ENCODE assay signal across 1 cellular context in genomic region chr5:172766287-172767104, GRCh38.
TF ChIP-seq lines count a peak whose summit lies in the region.

No MANE protein-coding gene starts in this region.

TF ChIP-seq in HepG2, 621 proteins besides CTCF, POLR2A, EP300 and RAD21 (continued from another document and continues in another):
- no peak for TF ChIP-seq SAFB2 (CRISPR knock-in tag; IDR thresholded peaks at IDR 0.05; ENCODE audit: borderline replicate concordance, low read depth)
- TF ChIP-seq SIX4 (CRISPR knock-in tag; IDR thresholded peaks at IDR 0.05), result peak; percentile 88; the same call in 1 of the 2 replicates
- TF ChIP-seq TERF1 (CRISPR knock-in tag; IDR thresholded peaks at IDR 0.05), result no peak
- no peak for TF ChIP-seq RFX1 (IDR thresholded peaks at IDR 0.05)
- TF ChIP-seq ZNF331 (CRISPR knock-in tag; IDR thresholded peaks at IDR 0.05), result peak; percentile 46; the same call in 1 of the 2 replicates
- TF ChIP-seq PPARG (CRISPR knock-in tag; conservative IDR thresholded peaks at IDR 0.05), result no peak
- TF ChIP-seq CBX2 (IDR thresholded peaks at IDR 0.05; ENCODE audit: low read depth, low read length), result no peak
- TF ChIP-seq CBX2 (CRISPR knock-in tag; IDR thresholded peaks at IDR 0.05; ENCODE audit: low read depth), result no peak
- peak in 1 of 2 experiments; percentile 44; a peak in 1 of 4 replicates for TF ChIP-seq HMGXB4 (CRISPR knock-in tag; IDR thresholded peaks at IDR 0.05; ENCODE audit: borderline replicate concordance in 1 of 2, low read depth in 1 of 2)
- 0 out of 4 replicates have a peak, but pooled peaks of 1 of the 2 experiments have one; percentile 15 for TF ChIP-seq NR2F1 (CRISPR knock-in tag; IDR thresholded peaks at IDR 0.05)
- peak; percentile 40; the same call in 1 of the 2 replicates for TF ChIP-seq HNF4G (IDR thresholded peaks at IDR 0.05; ENCODE audit: borderline replicate concordance, low read depth, low read length)
- TF ChIP-seq HNF4G (CRISPR knock-in tag; IDR thresholded peaks at IDR 0.05; ENCODE audit: borderline replicate concordance, low read depth), result no peak
- no peak for TF ChIP-seq ASH2L (IDR thresholded peaks at IDR 0.05; ENCODE audit: insufficient read length, low read depth, low read length)
- peak; percentile 95 for TF ChIP-seq BCL6 (CRISPR knock-in tag; IDR thresholded peaks at IDR 0.05)
- TF ChIP-seq ZC3H13 (CRISPR knock-in tag; IDR thresholded peaks at IDR 0.05), result peak; percentile 75
- no peak for TF ChIP-seq ZNF589 (CRISPR knock-in tag; conservative IDR thresholded peaks at IDR 0.05)
- no peak for TF ChIP-seq ZNF234 (CRISPR knock-in tag; conservative IDR thresholded peaks at IDR 0.05)
- TF ChIP-seq ZGPAT (CRISPR knock-in tag; IDR thresholded peaks at IDR 0.05), result peak; percentile 50; the same call in 1 of the 2 replicates
- TF ChIP-seq SATB2 (CRISPR knock-in tag; IDR thresholded peaks at IDR 0.05), result no peak
- peak; percentile 55; the same call in 1 of the 2 replicates for TF ChIP-seq HMG20B (CRISPR knock-in tag; conservative IDR thresholded peaks at IDR 0.05)
- TF ChIP-seq RXRB (CRISPR knock-in tag; IDR thresholded peaks at IDR 0.05; ENCODE audit: borderline replicate concordance), result peak; percentile 84
- peak; percentile 38; the same call in 1 of the 2 replicates for TF ChIP-seq DRAP1 (CRISPR knock-in tag; IDR thresholded peaks at IDR 0.05)
- peak; percentile 58; the same call in 1 of the 2 replicates for TF ChIP-seq IKZF5 (CRISPR knock-in tag; IDR thresholded peaks at IDR 0.05)
- no peak for TF ChIP-seq TP53 (CRISPR knock-in tag; conservative IDR thresholded peaks at IDR 0.05)
- no peak for TF ChIP-seq RBM22 (optimal IDR thresholded peaks at IDR 0.05; ENCODE audit: low read length)
- TF ChIP-seq ELK4 (CRISPR knock-in tag; IDR thresholded peaks at IDR 0.05; ENCODE audit: borderline replicate concordance), result no peak
- peak; percentile 54; the same call in 1 of the 2 replicates for TF ChIP-seq MIER3 (CRISPR knock-in tag; IDR thresholded peaks at IDR 0.05; ENCODE audit: borderline replicate concordance)
- peak; percentile 78 for TF ChIP-seq SOX5 (CRISPR knock-in tag; IDR thresholded peaks at IDR 0.05; ENCODE audit: borderline replicate concordance)
- no peak for TF ChIP-seq ZFP90 (CRISPR knock-in tag; IDR thresholded peaks at IDR 0.05; ENCODE audit: borderline replicate concordance)
- TF ChIP-seq TBL1XR1 (IDR thresholded peaks at IDR 0.05; ENCODE audit: borderline replicate concordance, low read length, partially characterized antibody), result peak; percentile 94
- TF ChIP-seq RBM39 (IDR thresholded peaks at IDR 0.05; ENCODE audit: low read depth, low read length, poor library complexity, severe bottlenecking), result no peak
- peak; percentile 2; the same call in 1 of the 2 replicates for TF ChIP-seq STAG1 (CRISPR knock-in tag; IDR thresholded peaks at IDR 0.05)
- TF ChIP-seq TGIF2 (CRISPR knock-in tag; IDR thresholded peaks at IDR 0.05), result peak; percentile 54; the same call in 1 of the 2 replicates
- TF ChIP-seq ATF7 (IDR thresholded peaks at IDR 0.05), result no peak
- peak; percentile 28; the same call in 1 of the 2 replicates for TF ChIP-seq ATF7 (CRISPR knock-in tag; IDR thresholded peaks at IDR 0.05)
- TF ChIP-seq MAFK (conservative IDR thresholded peaks at IDR 0.05 in 1 of 2, IDR thresholded peaks at IDR 0.05 in 1 of 2; ENCODE audit: low read length in 2 of 2), result peak; percentile 54 to 55; a peak in 3 of 4 replicates
- TF ChIP-seq ZSCAN9 (CRISPR knock-in tag; IDR thresholded peaks at IDR 0.05; ENCODE audit: borderline replicate concordance), result peak; percentile 59; the same call in 1 of the 2 replicates
- no peak for TF ChIP-seq ZNF343 (CRISPR knock-in tag; IDR thresholded peaks at IDR 0.05)
- no peak for TF ChIP-seq FOSL1 (CRISPR knock-in tag; IDR thresholded peaks at IDR 0.05; ENCODE audit: borderline replicate concordance)
- no peak for TF ChIP-seq ZNF382 (CRISPR knock-in tag; IDR thresholded peaks at IDR 0.05; ENCODE audit: borderline replicate concordance)
- TF ChIP-seq ZNF367 (CRISPR knock-in tag; IDR thresholded peaks at IDR 0.05; ENCODE audit: borderline replicate concordance), result no peak
- peak; percentile 92 for TF ChIP-seq SKIL (CRISPR knock-in tag; IDR thresholded peaks at IDR 0.05; ENCODE audit: borderline replicate concordance)
- TF ChIP-seq MTERF4 (CRISPR knock-in tag; IDR thresholded peaks at IDR 0.05), result 0 out of 2 replicates have a peak, but pooled peaks have one; percentile 25
- TF ChIP-seq MED1 (CRISPR knock-in tag; IDR thresholded peaks at IDR 0.05), result peak; percentile 89
- no peak for TF ChIP-seq MAZ (IDR thresholded peaks at IDR 0.05; ENCODE audit: borderline replicate concordance, low read depth, low read length)
- 0 out of 2 replicates have a peak, but pooled peaks have one; percentile 28 for TF ChIP-seq MAZ (CRISPR knock-in tag; IDR thresholded peaks at IDR 0.05; ENCODE audit: low read depth)
- TF ChIP-seq FOXP1 (IDR thresholded peaks at IDR 0.05), result no peak
- 0 out of 2 replicates have a peak, but pooled peaks have one; percentile 29 for TF ChIP-seq FOXP1 (CRISPR knock-in tag; IDR thresholded peaks at IDR 0.05)
- peak; percentile 35; the same call in 1 of the 2 replicates for TF ChIP-seq MIXL1 (CRISPR knock-in tag; IDR thresholded peaks at IDR 0.05)
- TF ChIP-seq RXRA (CRISPR knock-in tag; IDR thresholded peaks at IDR 0.05), result peak; percentile 86; the same call in 1 of the 2 replicates
- no peak for TF ChIP-seq ZNF572 (CRISPR knock-in tag; IDR thresholded peaks at IDR 0.05)
- TF ChIP-seq ZMYM2 (CRISPR knock-in tag; IDR thresholded peaks at IDR 0.05), result 0 out of 2 replicates have a peak, but pooled peaks have one; percentile 12
- TF ChIP-seq NCOR1 (IDR thresholded peaks at IDR 0.05; ENCODE audit: borderline replicate concordance, low read length), result peak; percentile 65; the same call in 1 of the 2 replicates
- TF ChIP-seq HDAC2 (CRISPR knock-in tag; IDR thresholded peaks at IDR 0.05), result peak; percentile 81
- peak; percentile 75; the same call in 1 of the 2 replicates for TF ChIP-seq ZNF580 (CRISPR knock-in tag; IDR thresholded peaks at IDR 0.05; ENCODE audit: borderline replicate concordance, low read depth)
- TF ChIP-seq NRL (CRISPR knock-in tag; IDR thresholded peaks at IDR 0.05; ENCODE audit: borderline replicate concordance), result no peak
- TF ChIP-seq GTF2F1 (IDR thresholded peaks at IDR 0.05; ENCODE audit: low read length), result no peak
- 0 out of 2 replicates have a peak, but pooled peaks have one; percentile 51 for TF ChIP-seq CBX5 (CRISPR knock-in tag; IDR thresholded peaks at IDR 0.05; ENCODE audit: borderline replicate concordance)
- TF ChIP-seq ETV5 (CRISPR knock-in tag; IDR thresholded peaks at IDR 0.05; ENCODE audit: borderline replicate concordance), result peak; percentile 13; the same call in 1 of the 2 replicates
- peak; percentile 73 for TF ChIP-seq ELF3 (CRISPR knock-in tag; IDR thresholded peaks at IDR 0.05)
- TF ChIP-seq THAP9 (CRISPR knock-in tag; IDR thresholded peaks at IDR 0.05; ENCODE audit: borderline replicate concordance), result no peak
